8 cellular contexts compared by ENCODE assay signal in the genomic region with DNA sequence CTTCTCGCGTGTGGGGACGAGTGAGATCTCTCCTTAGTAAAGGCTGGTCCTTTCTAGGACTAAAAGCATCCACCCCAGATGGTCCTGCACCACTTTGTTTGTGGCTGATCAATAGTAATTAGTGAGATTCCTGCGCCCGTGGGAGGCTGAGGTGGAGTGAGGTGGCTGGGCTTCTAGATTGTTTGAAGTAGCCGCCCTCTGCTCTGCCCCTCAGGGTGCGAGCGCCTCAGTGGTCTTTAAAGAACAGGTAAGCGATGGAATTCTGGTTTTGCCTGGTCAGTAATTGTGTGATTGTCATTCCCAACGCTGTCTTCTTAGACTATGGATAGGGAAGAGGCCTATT. TPM values are rescaled to one million over a fixed set of nuclear protein-coding genes. Genes with fewer than 3 reads are reported as not detected.
DNase-seq lines count a peak whose midpoint lies in the region; ATAC-seq and TF ChIP-seq lines count a peak whose summit lies in the region.

No MANE protein-coding gene starts in this region.

- H3K36me3 Mint-ChIP-seq in activated T-helper 1 cell treated with anti-CD3 and anti-CD28 coated beads, Interleukin-12 subunit alpha, Interleukin-12 subunit beta, Interleukin-2, Interleukin-4 antibody, amounts not matched to agents 30 ng/mL and 10 ng/mL and 1 ng/mL, durations not matched to agents 14 hours and 24 hours and 36 hours (ENCODE audit: low read depth): peaks cover 5% of the 10 kb centered on the region
- peaks cover 5 to 26% of the 10 kb centered on the region in 2 donors for H3K36me3 Mint-ChIP-seq in stimulated activated naive B cell treated with anti-CD40 and anti-IgM and Interleukin-4, amounts not matched to agents 10 μg/mL and 1 μg/mL and 100 μg/mL, for 72 hours

- intact Hi-C loops in IMR-90 (cut with micrococcal nuclease): loop anchor here (2.0 kb wide), 1 partner anchor 57 kb away; no protein-coding TSS in a partner anchor
- intact Hi-C loops in activated T-helper 1 cell treated with anti-CD3 and anti-CD28 coated beads, Interleukin-12 subunit alpha, Interleukin-12 subunit beta, Interleukin-2, Interleukin-4 antibody, amounts not matched to agents 30 ng/mL and 10 ng/mL and 1 ng/mL, durations not matched to agents 14 hours and 24 hours and 36 hours (cut with micrococcal nuclease): loop anchor here (1.0 to 5.0 kb wide), 6 partner anchors 16 to 445 kb away; a partner anchor contains a TSS

- H3K9me3 Mint-ChIP-seq in activated T-helper 1 cell treated with anti-CD3 and anti-CD28 coated beads, Interleukin-12 subunit alpha, Interleukin-12 subunit beta, Interleukin-2, Interleukin-4 antibody, amounts not matched to agents 30 ng/mL and 10 ng/mL and 1 ng/mL, durations not matched to agents 14 hours and 24 hours and 36 hours: no peaks in the 10 kb centered on the region
- no peaks in the 10 kb centered on the region for H3K9me3 Mint-ChIP-seq in stimulated activated naive B cell treated with anti-CD40 and anti-IgM and Interleukin-4, amounts not matched to agents 10 μg/mL and 1 μg/mL and 100 μg/mL, for 72 hours

- H3K4me2 ChIP-seq in IMR-90 (ENCODE audit: low read depth, low read length): peak overlapping the region; percentile 68

- H2BK15ac ChIP-seq in IMR-90 (ENCODE audit: low read depth, low read length): no peak overlapping the region

- peaks cover 30 to 69% of the 10 kb centered on the region in 2 experiments for H3K79me1 ChIP-seq in IMR-90 (ENCODE audit: low read depth in 1 of 2, low read length in 2 of 2)

- dilution Hi-C loops in IMR-90 (cut with HindIII; ENCODE audit: low sequenced_read_pairs, unreplicated experiment): no loop called here

- H3K4me3 Mint-ChIP-seq in activated T-helper 1 cell treated with anti-CD3 and anti-CD28 coated beads, Interleukin-12 subunit alpha, Interleukin-12 subunit beta, Interleukin-2, Interleukin-4 antibody, amounts not matched to agents 30 ng/mL and 10 ng/mL and 1 ng/mL, durations not matched to agents 14 hours and 24 hours and 36 hours: peak overlapping the region; percentile 76
- H3K4me3 Mint-ChIP-seq in stimulated activated naive B cell treated with anti-CD40 and anti-IgM and Interleukin-4, amounts not matched to agents 10 μg/mL and 1 μg/mL and 100 μg/mL, for 72 hours: peak overlapping the region; percentile 84 to 87

- H4K91ac ChIP-seq in IMR-90 (ENCODE audit: insufficient read depth, low read depth, low read length): no peak overlapping the region

- POLR2A ChIA-PET in IMR-90 (lab: Charles Lee; ENCODE audit: unreplicated experiment): no interaction called here

- H2AK9ac ChIP-seq in IMR-90 (replicated peaks; ENCODE audit: low read depth, low read length, poor library complexity): no peak overlapping the region

- no peak for TF ChIP-seq RAD21 in IMR-90 (IDR thresholded peaks at IDR 0.05; ENCODE audit: low read length)

- H4K8ac ChIP-seq in IMR-90 (ENCODE audit: low read depth in 2 of 2, low read length in 2 of 2): peak overlapping the region in 1 of 2 experiments; percentile 35; a peak in 2 of 4 replicates

- H3K27me3 Mint-ChIP-seq in activated T-helper 1 cell treated with anti-CD3 and anti-CD28 coated beads, Interleukin-12 subunit alpha, Interleukin-12 subunit beta, Interleukin-2, Interleukin-4 antibody, amounts not matched to agents 30 ng/mL and 10 ng/mL and 1 ng/mL, durations not matched to agents 14 hours and 24 hours and 36 hours (ENCODE audit: insufficient read depth): no peaks in the 10 kb centered on the region
- H3K27me3 Mint-ChIP-seq in stimulated activated naive B cell treated with anti-CD40 and anti-IgM and Interleukin-4, amounts not matched to agents 10 μg/mL and 1 μg/mL and 100 μg/mL, for 72 hours: no peaks in the 10 kb centered on the region

- H3K36me3 ChIP-seq in IMR-90 (ENCODE audit: control insufficient read depth, insufficient read depth, low read length): peaks cover 3% of the 10 kb centered on the region; the same call in 1 of the 2 replicates

- H2AFZ ChIP-seq in IMR-90 (replicated peaks; ENCODE audit: low read length, poor library complexity): no peak overlapping the region

- DNase-seq in IMR-90 (no peak), islet precursor cell (peak; percentile 61), COLO668 (lab: John Stamatoyannopoulos, UW; ENCODE audit: unreplicated experiment) (no peak)
- no peak for DNase-seq in activated T-helper 1 cell treated with anti-CD3 and anti-CD28 coated beads, Interleukin-12 subunit alpha, Interleukin-12 subunit beta, Interleukin-2, Interleukin-4 antibody, amounts not matched to agents 30 ng/mL and 10 ng/mL and 1 ng/mL, durations not matched to agents 14 hours and 24 hours and 36 hours (ENCODE audit: low spot score)
- no peak for DNase-seq in stimulated activated naive B cell treated with anti-CD40 and anti-IgM and Interleukin-4, amounts not matched to agents 10 μg/mL and 1 μg/mL and 100 μg/mL, for 72 hours

- no peak overlapping the region for H3K27ac ChIP-seq in IMR-90 (ENCODE audit: insufficient read depth, low read length)

- no peak overlapping the region for H2AK5ac ChIP-seq in IMR-90 (ENCODE audit: low read depth, low read length)

- TF ChIP-seq POLR2A in IMR-90 (IDR thresholded peaks at IDR 0.05; ENCODE audit: low read depth, low read length): no peak

- no TSS peak for BruUV-seq in IMR-90 (replicated peaks; lab: Mats Ljungman, UMichigan)

- WGBS in IMR-90 (ENCODE audit: extremely low coverage in 2 of 2, insufficient read length in 1 of 2), 2 experiments: 90% methylated on average over 6 of the region's 10 CpGs; no CpG with 5 or more reads in 1 of the 2 experiments

- no peak; the same call in 1 of the 2 replicates for ATAC-seq in IMR-90 (ENCODE audit: low read depth)
- ATAC-seq in stimulated activated naive B cell treated with anti-CD40 and anti-IgM and Interleukin-4, amounts not matched to agents 10 μg/mL and 1 μg/mL and 100 μg/mL, for 72 hours (replicated peaks): no peak
- ATAC-seq in GM19328 (IDR thresholded peaks at IDR 0.05; ENCODE audit: unreplicated experiment): no peak
- ATAC-seq in GM18858 (IDR thresholded peaks at IDR 0.05; ENCODE audit: unreplicated experiment): no peak
- ATAC-seq in HG03108 (IDR thresholded peaks at IDR 0.05; ENCODE audit: unreplicated experiment): no peak

- H3K9me3 ChIP-seq in IMR-90 (ENCODE audit: control insufficient read depth, insufficient read depth, low read length): no peaks in the 10 kb centered on the region

- H3K9me1 ChIP-seq in IMR-90 (ENCODE audit: insufficient read depth, low read length): peaks cover 4% of the 10 kb centered on the region

- H3K27me3 ChIP-seq in IMR-90 (ENCODE audit: control insufficient read depth, insufficient read depth, low read length): no peaks in the 10 kb centered on the region

- H3K14ac ChIP-seq in IMR-90 (replicated peaks; ENCODE audit: low read depth, low read length): no peak overlapping the region

- H2BK5ac ChIP-seq in IMR-90 (ENCODE audit: low read depth, low read length, poor library complexity, severe bottlenecking): no peak overlapping the region

- H3K27ac Mint-ChIP-seq in activated T-helper 1 cell treated with anti-CD3 and anti-CD28 coated beads, Interleukin-12 subunit alpha, Interleukin-12 subunit beta, Interleukin-2, Interleukin-4 antibody, amounts not matched to agents 30 ng/mL and 10 ng/mL and 1 ng/mL, durations not matched to agents 14 hours and 24 hours and 36 hours: peak overlapping the region; percentile 91
- H3K27ac Mint-ChIP-seq in stimulated activated naive B cell treated with anti-CD40 and anti-IgM and Interleukin-4, amounts not matched to agents 10 μg/mL and 1 μg/mL and 100 μg/mL, for 72 hours: peak overlapping the region; percentile 94

- H3K9ac ChIP-seq in IMR-90 (ENCODE audit: low read depth, low read length): no peak overlapping the region; the same call in 1 of the 2 replicates

- H3K4me3 ChIP-seq in IMR-90 (ENCODE audit: insufficient read depth, low read depth, low read length): no peak overlapping the region

- CTCF ChIA-PET in IMR-90 (lab: Yijun Ruan, JAX): interaction anchor here (0.7 to 4.2 kb wide), 11 partner anchors 9 to 415 kb away, joined by 3 to 22 read pairs (median 3); no protein-coding TSS in a partner anchor

- no peak overlapping the region for H3K23ac ChIP-seq in IMR-90 (ENCODE audit: low read depth, low read length)

- peaks cover 40% of the 10 kb centered on the region for H3K4me1 Mint-ChIP-seq in activated T-helper 1 cell treated with anti-CD3 and anti-CD28 coated beads, Interleukin-12 subunit alpha, Interleukin-12 subunit beta, Interleukin-2, Interleukin-4 antibody, amounts not matched to agents 30 ng/mL and 10 ng/mL and 1 ng/mL, durations not matched to agents 14 hours and 24 hours and 36 hours (ENCODE audit: low read depth)
- peaks cover 28 to 32% of the 10 kb centered on the region in 2 donors for H3K4me1 Mint-ChIP-seq in stimulated activated naive B cell treated with anti-CD40 and anti-IgM and Interleukin-4, amounts not matched to agents 10 μg/mL and 1 μg/mL and 100 μg/mL, for 72 hours

- no peak overlapping the region for H2BK20ac ChIP-seq in IMR-90 (ENCODE audit: low read depth, low read length)

- no peak for TF ChIP-seq CTCF in IMR-90 (conservative IDR thresholded peaks at IDR 0.05; ENCODE audit: low read depth, low read length)

- 0 out of 2 replicates have a peak overlapping the region, but pooled peaks have one; percentile 59 for H4K5ac ChIP-seq in IMR-90 (ENCODE audit: low read depth, low read length)

- H3K56ac ChIP-seq in IMR-90 (ENCODE audit: extremely low read depth, insufficient read depth, low read length): no peak overlapping the region

- in situ Hi-C loops in IMR-90 (cut with MboI; ENCODE audit: low sequenced_read_pairs): no loop called here

- no peak overlapping the region for H2BK120ac ChIP-seq in IMR-90 (ENCODE audit: low read depth, low read length)

- peaks cover 32% of the 10 kb centered on the region for H4K20me1 ChIP-seq in IMR-90 (ENCODE audit: insufficient read depth, low read length)

- H3K18ac ChIP-seq in IMR-90 (ENCODE audit: low read depth, low read length): no peak overlapping the region

- peaks cover 5% of the 10 kb centered on the region for H3K4me1 ChIP-seq in IMR-90 (ENCODE audit: control insufficient read depth, insufficient read depth, low read length)

- H3K4ac ChIP-seq in IMR-90 (ENCODE audit: low read depth, low read length): no peak overlapping the region

RNA-seq across cellular contexts. Expression of a gene that starts 20.7 kb away (rescaled TPM):
- 8.9 and 9.5 TPM in 2 replicates for total RNA-seq in IMR-90 (2012; rRNA removed)
- 22.0 and 22.5 TPM in 2 replicates for polyA plus RNA-seq in IMR-90 (2012; rRNA removed)
- polyA plus RNA-seq in IMR-90 (2012; cell fraction: cytosol; rRNA removed): 16.8 and 24.0 TPM in 2 replicates
- 21.7 and 28.9 TPM in 2 replicates for polyA plus RNA-seq in IMR-90 (2012; cell fraction: nucleus; rRNA removed; ENCODE audit: low replicate concordance)
- total RNA-seq in activated T-helper 1 cell treated with anti-CD3 and anti-CD28 coated beads, Interleukin-12 subunit alpha, Interleukin-12 subunit beta, Interleukin-2, Interleukin-4 antibody, amounts not matched to agents 30 ng/mL and 10 ng/mL and 1 ng/mL, durations not matched to agents 14 hours and 24 hours and 36 hours: 22.7 and 23.5 TPM in 2 replicates

RNA-seq across cellular contexts. Expression of a gene that starts 23.1 kb away (rescaled TPM):
- total RNA-seq in IMR-90 (2012; rRNA removed): 56.1 and 62.6 TPM in 2 replicates
- 25.3 and 28.1 TPM in 2 replicates for polyA plus RNA-seq in IMR-90 (2012; rRNA removed)
- 15.5 and 19.7 TPM in 2 replicates for polyA plus RNA-seq in IMR-90 (2012; cell fraction: cytosol; rRNA removed)
- 8.5 and 12.8 TPM in 2 replicates for polyA plus RNA-seq in IMR-90 (2012; cell fraction: nucleus; rRNA removed; ENCODE audit: low replicate concordance)
- 54.7 and 60.1 TPM in 2 replicates for total RNA-seq in activated T-helper 1 cell treated with anti-CD3 and anti-CD28 coated beads, Interleukin-12 subunit alpha, Interleukin-12 subunit beta, Interleukin-2, Interleukin-4 antibody, amounts not matched to agents 30 ng/mL and 10 ng/mL and 1 ng/mL, durations not matched to agents 14 hours and 24 hours and 36 hours

RNA-seq across cellular contexts. Expression of a gene that starts 45.6 kb away (rescaled TPM):
- not detected in 2 replicates for total RNA-seq in IMR-90 (2012; rRNA removed)
- polyA plus RNA-seq in IMR-90 (2012; rRNA removed): 0.10 and 0.13 TPM in 2 replicates
- polyA plus RNA-seq in IMR-90 (2012; cell fraction: cytosol; rRNA removed): 0.03 and 0.05 TPM in 2 replicates
- polyA plus RNA-seq in IMR-90 (2012; cell fraction: nucleus; rRNA removed; ENCODE audit: low replicate concordance): 0.22 and 0.26 TPM in 2 replicates
- 0.36 and 0.37 TPM in 2 replicates for total RNA-seq in activated T-helper 1 cell treated with anti-CD3 and anti-CD28 coated beads, Interleukin-12 subunit alpha, Interleukin-12 subunit beta, Interleukin-2, Interleukin-4 antibody, amounts not matched to agents 30 ng/mL and 10 ng/mL and 1 ng/mL, durations not matched to agents 14 hours and 24 hours and 36 hours
